In genomic region chr2:71426721-71427120, GRCh38 we compare ENCODE assay signal across 1 cellular context.
TF ChIP-seq lines count a peak whose summit lies in the region.

No MANE protein-coding gene starts in this region.

TF ChIP-seq in endothelial cell of umbilical vein, 7 proteins besides CTCF, POLR2A, EP300 and RAD21 (continued from another document):
- TF ChIP-seq JUN (IDR thresholded peaks at IDR 0.05; ENCODE audit: borderline replicate concordance, insufficient read depth, insufficient read length, low read depth): no peak
- TF ChIP-seq EZH2 (IDR thresholded peaks at IDR 0.05; ENCODE audit: borderline replicate concordance, low read depth, low read length, severe bottlenecking): no peak
- TF ChIP-seq MAX (IDR thresholded peaks at IDR 0.05; ENCODE audit: insufficient read depth, insufficient read length): no peak
- no peak for TF ChIP-seq GATA2 (IDR thresholded peaks at IDR 0.05; ENCODE audit: insufficient read depth, insufficient read length, low read depth, low read length)
TF ChIP-seq in endothelial cell of umbilical vein: peak in this region for 0.
